ENCODE assay signal across 17 cellular contexts in the genomic region with DNA sequence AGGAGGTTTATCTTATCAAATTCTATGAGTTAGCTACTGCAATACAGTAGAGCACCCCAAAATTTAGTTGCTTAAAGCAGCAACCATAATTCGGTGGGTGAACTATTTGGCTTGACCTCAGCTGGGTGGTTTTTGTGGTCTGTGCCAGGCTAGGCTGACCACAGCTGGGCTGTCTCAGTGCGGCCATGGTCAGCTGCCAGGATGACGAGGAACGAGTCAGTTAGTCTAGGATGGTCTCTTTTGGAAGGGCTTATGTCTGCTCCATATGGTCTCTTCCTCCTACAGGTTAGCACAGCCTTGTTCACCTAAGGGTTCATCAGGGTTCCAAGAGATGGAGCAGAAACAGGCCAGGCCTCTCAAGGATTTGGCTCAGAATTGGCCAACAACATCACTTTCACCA.
A peak's percentile ranks its signal among the peaks of the same experiment; 100 is the strongest.
DNase-seq lines count a peak whose midpoint lies in the region.
"Had no signal": no experiment of that assay in that cellular context is flagged by ENCODE, and none has a peak within 500 bp of the region (broad histone marks: within the 10 kb centered on the region; RNA-seq: fewer than 3 reads in every experiment).

No MANE protein-coding gene starts in this region.

- H3K4me1 ChIP-seq in adipocyte (ENCODE audit: control insufficient read depth, insufficient read depth, low read length), result peaks cover 17% of the 10 kb centered on the region

- H3K9me3 ChIP-seq in adipocyte (ENCODE audit: control insufficient read depth, low read length), result no peaks in the 10 kb centered on the region
- H3K9me3 ChIP-seq: BLaER1 treated with 17β-estradiol and CSF1 and Interleukin-3, amounts not matched to agents 10 nM and 100 nM had no signal

- DNase-seq in AG08395 (ENCODE audit: low spot score) (peak; percentile 33), LHCN-M2 (ENCODE audit: low read depth) (peak; percentile 68), adipocyte (ENCODE audit: low read depth) (peak; percentile 24), kidney tubule cell (ENCODE audit: low spot score) (peak; percentile 71), NCI-H1694 (lab: John Stamatoyannopoulos, UW) (no peak), HuH-7.5 (ENCODE audit: low spot score) (no peak), NCI-H187 treated with DMSO at 0.1 percent for 48 hours (lab: John Stamatoyannopoulos, UW) (no peak)
- DNase-seq in activated CD4-positive, alpha-beta T cell treated with anti-CD3 and anti-CD28 coated beads, Interleukin-2, amount 50 U/mL, for 48 hours, result no peak
- DNase-seq: activated gamma-delta T cell; activated naive CD8-positive, alpha-beta T cell treated with anti-CD3 and anti-CD28 coated beads, Interleukin-2, amount 50 U/mL, for 24 hours; kidney glomerular epithelial cell; NCI-H1436; NCI-H524; occipital lobe had no signal

- H3K27me3 ChIP-seq in adipocyte (replicated peaks; ENCODE audit: control insufficient read depth, insufficient read depth, low read length), result no peaks in the 10 kb centered on the region
- H3K27me3 ChIP-seq: BLaER1 treated with 17β-estradiol and CSF1 and Interleukin-3, amounts not matched to agents 10 nM and 100 nM; cardiac muscle cell had no signal

- no peaks in the 10 kb centered on the region for H3K36me3 ChIP-seq in adipocyte (ENCODE audit: control insufficient read depth, insufficient read depth, low read length, severe bottlenecking)
- H3K36me3 ChIP-seq: BLaER1 treated with 17β-estradiol and CSF1 and Interleukin-3, amounts not matched to agents 10 nM and 100 nM had no signal

- no peak overlapping the region for H3K9ac ChIP-seq in adipocyte (ENCODE audit: low read length)
- H3K9ac ChIP-seq: BLaER1 treated with 17β-estradiol and CSF1 and Interleukin-3, amounts not matched to agents 10 nM and 100 nM had no signal

- no peak overlapping the region for H3K4me3 ChIP-seq in adipocyte (ENCODE audit: low read length)
- H3K4me3 ChIP-seq: BLaER1 treated with 17β-estradiol and CSF1 and Interleukin-3, amounts not matched to agents 10 nM and 100 nM; cardiac muscle cell; SK-N-MC had no signal

Comparison
In these comparisons a context has a peak if more than half of its experiments do, and no peak if none do; other contexts are left out.
1. DNase-seq: peak in AG08395 (single experiment), LHCN-M2 (single experiment), adipocyte (single experiment) and kidney tubule cell (single experiment); none in NCI-H1694 (single experiment), HuH-7.5 (single experiment), NCI-H187 treated with DMSO at 0.1 percent for 48 hours (single experiment) and activated CD4-positive, alpha-beta T cell treated with anti-CD3 and anti-CD28 coated beads, Interleukin-2, amount 50 U/mL, for 48 hours (0 of 2).